Comparison of ENCODE assay signal across 11 cellular contexts in the genomic region with DNA sequence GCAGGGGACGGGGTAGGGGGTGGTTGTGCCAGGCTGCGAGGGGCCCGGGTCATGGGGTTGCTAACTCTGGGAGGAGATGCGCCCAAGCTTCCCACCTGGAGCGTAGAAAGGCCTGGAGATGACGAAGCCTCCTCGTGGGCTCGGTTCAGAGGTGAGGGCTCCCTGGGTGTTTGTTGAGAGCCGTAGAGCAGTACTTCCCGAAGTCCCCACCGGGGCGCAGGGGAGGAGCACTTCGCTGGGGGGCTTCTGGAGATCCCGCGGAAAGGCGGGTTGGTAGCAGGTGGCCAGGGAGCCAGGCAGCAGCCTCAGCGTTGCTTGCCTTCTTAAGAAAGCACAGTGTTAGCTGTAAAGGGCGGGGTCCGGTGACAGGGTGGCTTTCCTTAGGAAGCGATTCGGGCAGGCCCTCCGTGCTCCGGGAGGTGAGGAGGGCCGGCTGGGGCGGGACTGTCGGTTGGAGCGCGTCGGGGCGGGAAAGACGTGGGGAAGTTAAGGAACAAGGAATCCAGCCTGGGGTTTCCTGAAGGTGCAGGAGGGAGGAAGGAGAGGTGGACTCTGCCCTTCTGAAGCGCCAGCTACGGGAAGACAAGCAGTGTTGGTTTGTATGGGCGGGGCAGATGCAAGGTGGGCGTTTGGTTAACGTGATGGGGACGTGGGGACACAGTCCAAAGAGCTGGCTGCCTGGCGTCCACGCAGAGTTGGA. TPM values are rescaled to one million over a fixed set of nuclear protein-coding genes. Genes with fewer than 3 reads are reported as not detected.
A peak's percentile ranks its signal among the peaks of the same experiment; 100 is the strongest.
DNase-seq lines count a peak whose midpoint lies in the region; ATAC-seq lines count a peak whose summit lies in the region.
"Had no signal": no experiment of that assay in that cellular context is flagged by ENCODE, and none has a peak within 500 bp of the region (broad histone marks: within the 10 kb centered on the region; RNA-seq: fewer than 3 reads in every experiment).

No MANE protein-coding gene starts in this region.

- peak overlapping the region; percentile 77 for H3K4me3 Mint-ChIP-seq in activated naive CD8-positive, alpha-beta T cell
- no peak overlapping the region for H3K4me3 Mint-ChIP-seq in activated naive CD8-positive, alpha-beta T cell treated with anti-CD3 and anti-CD28 coated beads, Interleukin-2, amount 50 U/mL, for 24 hours
- H3K4me3 Mint-ChIP-seq in T-cell: peak overlapping the region; percentile 28 to 80 (median 28)
- H3K4me3 Mint-ChIP-seq in stimulated activated naive CD8-positive, alpha-beta T cell treated with anti-CD3 and anti-CD28 coated beads, Interleukin-15, amount 100 ng/mL, for 72 hours: peak overlapping the region; percentile 62 to 73

- no peak overlapping the region for H3K27ac Mint-ChIP-seq in activated naive CD8-positive, alpha-beta T cell
- H3K27ac Mint-ChIP-seq in activated naive CD8-positive, alpha-beta T cell treated with anti-CD3 and anti-CD28 coated beads, Interleukin-2, amount 50 U/mL, for 24 hours: no peak overlapping the region
- no peak overlapping the region for H3K27ac Mint-ChIP-seq in T-cell
- H3K27ac Mint-ChIP-seq in stimulated activated naive CD8-positive, alpha-beta T cell treated with anti-CD3 and anti-CD28 coated beads, Interleukin-15, amount 100 ng/mL, for 72 hours: no peak overlapping the region
- H3K27ac Mint-ChIP-seq: CD4-positive, CD25-positive, alpha-beta regulatory T cell had no signal

- H3K9me3 Mint-ChIP-seq in activated naive CD8-positive, alpha-beta T cell (ENCODE audit: low read depth): no peaks in the 10 kb centered on the region
- H3K9me3 Mint-ChIP-seq in activated naive CD8-positive, alpha-beta T cell treated with anti-CD3 and anti-CD28 coated beads, Interleukin-2, amount 50 U/mL, for 24 hours: no peaks in the 10 kb centered on the region
- no peaks in the 10 kb centered on the region for H3K9me3 Mint-ChIP-seq in T-cell
- H3K9me3 Mint-ChIP-seq in stimulated activated naive CD8-positive, alpha-beta T cell treated with anti-CD3 and anti-CD28 coated beads, Interleukin-15, amount 100 ng/mL, for 72 hours: peaks cover 0 to 8% of the 10 kb centered on the region in 2 donors

- POLR2A ChIA-PET in T-cell (lab: Charles Lee): no interaction called here

- H3K4me1 ChIP-seq in iPS-15b (ENCODE audit: control insufficient read depth, insufficient read depth, low read length): peaks cover 5% of the 10 kb centered on the region

- H3K36me3 ChIP-seq in iPS-15b (ENCODE audit: control insufficient read depth, insufficient read depth, low read length): no peaks in the 10 kb centered on the region

- H3K36me3 Mint-ChIP-seq in activated naive CD8-positive, alpha-beta T cell: no peaks in the 10 kb centered on the region
- H3K36me3 Mint-ChIP-seq in activated naive CD8-positive, alpha-beta T cell treated with anti-CD3 and anti-CD28 coated beads, Interleukin-2, amount 50 U/mL, for 24 hours (ENCODE audit: low read depth): no peaks in the 10 kb centered on the region
- H3K36me3 Mint-ChIP-seq in T-cell: no peaks in the 10 kb centered on the region
- H3K36me3 Mint-ChIP-seq: CD4-positive, CD25-positive, alpha-beta regulatory T cell had no signal

- peaks cover 63% of the 10 kb centered on the region for H3K27me3 ChIP-seq in iPS-15b (ENCODE audit: control insufficient read depth, insufficient read depth, low read length)

- peaks cover 21% of the 10 kb centered on the region for H3K4me1 Mint-ChIP-seq in activated naive CD8-positive, alpha-beta T cell (ENCODE audit: low read depth)
- peaks cover 30% of the 10 kb centered on the region for H3K4me1 Mint-ChIP-seq in activated naive CD8-positive, alpha-beta T cell treated with anti-CD3 and anti-CD28 coated beads, Interleukin-2, amount 50 U/mL, for 24 hours
- peaks cover 18 to 38% (median 33%) of the 10 kb centered on the region in 3 donors for H3K4me1 Mint-ChIP-seq in T-cell
- peaks cover 48% of the 10 kb centered on the region for H3K4me1 Mint-ChIP-seq in stimulated activated naive CD8-positive, alpha-beta T cell treated with anti-CD3 and anti-CD28 coated beads, Interleukin-15, amount 100 ng/mL, for 72 hours

- DNase-seq in activated naive CD8-positive, alpha-beta T cell treated with anti-CD3 and anti-CD28 coated beads, Interleukin-2, amount 50 U/mL, for 24 hours: no peak
- DNase-seq in T-cell: no peak
- peak in 1 of 2 donors; percentile 12 for DNase-seq in stimulated activated naive CD8-positive, alpha-beta T cell treated with anti-CD3 and anti-CD28 coated beads, Interleukin-15, amount 100 ng/mL, for 72 hours
- DNase-seq in NCI-H1417 treated with DMSO at 0.1 percent for 48 hours (lab: John Stamatoyannopoulos, UW): no peak
- DNase-seq in GF-D8 (lab: John Stamatoyannopoulos, UW): no peak
- DNase-seq in hippocampal formation (lab: John Stamatoyannopoulos, UW): no peak

- H3K9ac ChIP-seq in iPS-15b (ENCODE audit: low read depth, low read length): no peak overlapping the region

- H3K9me3 ChIP-seq in iPS-15b (ENCODE audit: control insufficient read depth, insufficient read depth, low read length): no peaks in the 10 kb centered on the region

- CTCF ChIA-PET in T-cell (lab: Charles Lee): no interaction called here

- ATAC-seq in activated naive CD8-positive, alpha-beta T cell treated with anti-CD3 and anti-CD28 coated beads, Interleukin-2, amount 50 U/mL, for 24 hours: no peak
- no peak for ATAC-seq in T-cell (replicated peaks in 1 of 4)
- ATAC-seq in stimulated activated naive CD8-positive, alpha-beta T cell treated with anti-CD3 and anti-CD28 coated beads, Interleukin-15, amount 100 ng/mL, for 72 hours: no peak

- peak overlapping the region; percentile 50 for H3K4me3 ChIP-seq in iPS-15b (ENCODE audit: low read depth, low read length)

- peaks cover 35% of the 10 kb centered on the region for H3K27me3 Mint-ChIP-seq in activated naive CD8-positive, alpha-beta T cell
- peaks cover 74% of the 10 kb centered on the region for H3K27me3 Mint-ChIP-seq in activated naive CD8-positive, alpha-beta T cell treated with anti-CD3 and anti-CD28 coated beads, Interleukin-2, amount 50 U/mL, for 24 hours
- H3K27me3 Mint-ChIP-seq in T-cell: peaks cover 50 to 69% of the 10 kb centered on the region in 2 donors
- H3K27me3 Mint-ChIP-seq in stimulated activated naive CD8-positive, alpha-beta T cell treated with anti-CD3 and anti-CD28 coated beads, Interleukin-15, amount 100 ng/mL, for 72 hours: peaks cover 99% of the 10 kb centered on the region

RNA-seq across cellular contexts. Expression of a gene that starts 3.3 kb away (rescaled TPM):
- total RNA-seq in T-cell: not detected
- total RNA-seq: CD4-positive, CD25-positive, alpha-beta regulatory T cell; OCI-LY7; renal cortical epithelial cell had no signal
